ENCODE assay signal across 13 cellular contexts in genomic region chr20:49985617-49986016, GRCh38. TPM values are rescaled to one million over a fixed set of nuclear protein-coding genes. Genes with fewer than 3 reads are reported as not detected.
DNase-seq lines count a peak whose midpoint lies in the region; FAIRE-seq and TF ChIP-seq lines count a peak whose summit lies in the region.
"Had no signal": no experiment of that assay in that cellular context is flagged by ENCODE, and none has a peak within 500 bp of the region (broad histone marks: within the 10 kb centered on the region; RNA-seq: fewer than 3 reads in every experiment).

No MANE protein-coding gene starts in this region.

- no peak overlapping the region for H2AFZ ChIP-seq in trophoblast cell (ENCODE audit: insufficient read depth, low read length, poor library complexity)

- H3K9me3 ChIP-seq in NT2/D1 (ENCODE audit: insufficient read depth, low read length): no peaks in the 10 kb centered on the region
- H3K9me3 ChIP-seq in trophoblast cell (ENCODE audit: insufficient read depth, low read depth, low read length): no peaks in the 10 kb centered on the region

- BruUV-seq in Calu3 (replicated peaks; lab: Mats Ljungman, UMichigan): no TSS peak

- peaks cover 24% of the 10 kb centered on the region for H3K36me3 Mint-ChIP-seq in Calu3 (ENCODE audit: insufficient read depth, unreplicated experiment)
- H3K36me3 Mint-ChIP-seq: naive thymus-derived CD4-positive, alpha-beta T cell had no signal

- peak overlapping the region; percentile 1 for H3K14ac ChIP-seq in trophoblast cell (ENCODE audit: low read length)

- H3K79me2 ChIP-seq in trophoblast cell (ENCODE audit: control insufficient read depth, insufficient read depth, low read length, poor library complexity): peaks cover 36% of the 10 kb centered on the region

- H2BK5ac ChIP-seq in trophoblast cell (ENCODE audit: low read depth, low read length, poor library complexity): peak overlapping the region; percentile 2

- H2BK120ac ChIP-seq in trophoblast cell (ENCODE audit: insufficient read depth, low read length, poor library complexity): no peak overlapping the region

- H3K4me2 ChIP-seq in trophoblast cell (ENCODE audit: low read length): peak overlapping the region; percentile 68

- H3K27ac ChIP-seq in trophoblast cell (ENCODE audit: low read depth, low read length): peak overlapping the region; percentile 66

- H4K8ac ChIP-seq in trophoblast cell (ENCODE audit: low read depth, low read length): peak overlapping the region; percentile 6

- no peak overlapping the region for H4K12ac ChIP-seq in trophoblast cell (ENCODE audit: low read depth, low read length)

- H3K27me3 ChIP-seq in NT2/D1 (ENCODE audit: insufficient read depth, insufficient read length) (peaks cover 18% of the 10 kb centered on the region), trophoblast cell (ENCODE audit: insufficient read depth, low read length) (no peaks in the 10 kb centered on the region)

- H3K9ac ChIP-seq in NT2/D1 (ENCODE audit: insufficient read length, low read depth) (peak overlapping the region; percentile 64), trophoblast cell (ENCODE audit: low read length) (peak overlapping the region; percentile 2)

- H3K23ac ChIP-seq in trophoblast cell (ENCODE audit: low read length): no peak overlapping the region

- TF ChIP-seq POLR2A in GM12892 (IDR thresholded peaks at IDR 0.05; ENCODE audit: low read depth, low read length): no peak

- H3K79me1 ChIP-seq in trophoblast cell (ENCODE audit: low read length): peaks cover 46% of the 10 kb centered on the region

- H2AK5ac ChIP-seq in trophoblast cell (ENCODE audit: low read length): no peak overlapping the region

- DNase-seq in AG10803 (ENCODE audit: low read depth) (no peak), NT2/D1 (ENCODE audit: low read depth, low spot score) (no peak), fibroblast of pulmonary artery (ENCODE audit: low read depth) (no peak), trophoblast cell (no peak), DMS 273 treated with DMSO at 0.1 percent for 48 hours (lab: John Stamatoyannopoulos, UW) (no peak), C1 segment of cervical spinal cord (lab: John Stamatoyannopoulos, UW) (no peak), Calu3 (no peak), GM12892 (ENCODE audit: insufficient read length) (no peak)
- DNase-seq: activated CD4-positive, alpha-beta T cell treated with anti-CD3 and anti-CD28 coated beads for 48 hours; naive thymus-derived CD4-positive, alpha-beta T cell; NCI-H1694 treated with DMSO at 0.1 percent for 48 hours; T-helper 1 cell had no signal

- H3K18ac ChIP-seq in trophoblast cell (ENCODE audit: low read length): no peak overlapping the region

- no peak overlapping the region for H2BK12ac ChIP-seq in trophoblast cell (ENCODE audit: low read length)

- no peak for FAIRE-seq in GM12892 (lab: Jason Lieb, UNC)

- H3K27ac Mint-ChIP-seq in Calu3 (ENCODE audit: unreplicated experiment): no peak overlapping the region
- H3K27ac Mint-ChIP-seq: naive thymus-derived CD4-positive, alpha-beta T cell had no signal

- no peaks in the 10 kb centered on the region for H3K9me3 Mint-ChIP-seq in Calu3 (ENCODE audit: low read depth, unreplicated experiment)
- H3K9me3 Mint-ChIP-seq: central memory CD8-positive, alpha-beta T cell; naive thymus-derived CD4-positive, alpha-beta T cell had no signal

- no CpG with 5 or more reads among the region's 13 CpGs for WGBS in trophoblast cell (ENCODE audit: extremely low coverage, insufficient coverage, insufficient read length)

- H3K4me3 Mint-ChIP-seq in Calu3 (ENCODE audit: low read depth, unreplicated experiment): no peak overlapping the region
- H3K4me3 Mint-ChIP-seq: central memory CD8-positive, alpha-beta T cell; naive thymus-derived CD4-positive, alpha-beta T cell had no signal

- peaks cover 31% of the 10 kb centered on the region for H3K27me3 Mint-ChIP-seq in Calu3 (ENCODE audit: unreplicated experiment)

- H3K36me3 ChIP-seq in NT2/D1 (ENCODE audit: insufficient read depth, insufficient read length, low read length) (peaks cover 54% of the 10 kb centered on the region), trophoblast cell (ENCODE audit: control insufficient read depth in 1 of 2, insufficient read depth in 2 of 2, low read length in 2 of 2) (peaks cover 45 to 47% of the 10 kb centered on the region in 2 experiments)

- H3K4me3 ChIP-seq in AG10803 (ENCODE audit: low read length): peak overlapping the region; percentile 97
- H3K4me3 ChIP-seq in NT2/D1 (ENCODE audit: insufficient read length, low read depth): no peak overlapping the region
- H3K4me3 ChIP-seq in fibroblast of pulmonary artery (replicated peaks; ENCODE audit: low read depth, low read length): peak overlapping the region; percentile 99
- H3K4me3 ChIP-seq in trophoblast cell (ENCODE audit: low read depth, low read length): peak overlapping the region; percentile 66

- peaks cover 60% of the 10 kb centered on the region for H3K4me1 ChIP-seq in NT2/D1 (ENCODE audit: insufficient read depth, insufficient read length)
- H3K4me1 ChIP-seq in trophoblast cell (ENCODE audit: control insufficient read depth in 1 of 2, insufficient read depth in 2 of 2, low read length in 2 of 2): peaks cover 53 to 57% of the 10 kb centered on the region in 2 experiments

- peak overlapping the region; percentile 11 for H4K91ac ChIP-seq in trophoblast cell (ENCODE audit: low read depth, low read length)

- CTCF ChIA-PET in Calu3 (lab: Charles Lee): interaction anchor here (0.5 kb wide), 1 partner anchor 147 kb away, joined by 3 read pairs; no protein-coding TSS in a partner anchor

- H3K4ac ChIP-seq in trophoblast cell (ENCODE audit: low read depth, low read length): peak overlapping the region; percentile 63

- intact Hi-C loops in Calu3 (cut with micrococcal nuclease; ENCODE audit: unreplicated experiment): no loop called here

- H3K4me1 Mint-ChIP-seq in Calu3 (ENCODE audit: low read depth, unreplicated experiment): peaks cover 16% of the 10 kb centered on the region

- no peak for TF ChIP-seq CTCF in AG10803 (conservative IDR thresholded peaks at IDR 0.05; ENCODE audit: low read length)
- TF ChIP-seq CTCF in fibroblast of pulmonary artery (IDR thresholded peaks at IDR 0.05; ENCODE audit: low read length, missing control alignments): no peak
- no peak for TF ChIP-seq CTCF in Calu3 (IDR thresholded peaks at IDR 0.05; ENCODE audit: unreplicated experiment)

RNA-seq across cellular contexts. Expression of gene SNAI1, which starts 2.8 kb away (rescaled TPM):
- 74.2 and 76.9 TPM in 2 replicates for polyA plus RNA-seq in trophoblast cell (2013)
- total RNA-seq in Calu3 (2022): 0.81 and 0.90 TPM in 2 replicates
- polyA plus RNA-seq in GM12892 (2012; ENCODE audit: missing spikeins): 0.36 TPM

RNA-seq across cellular contexts. Expression of gene RNF114, which starts 49.4 kb away (rescaled TPM):
- polyA plus RNA-seq in trophoblast cell (2013): 56.6 and 56.7 TPM in 2 replicates
- 72.3 and 93.9 TPM in 2 replicates for total RNA-seq in Calu3 (2022)
- polyA plus RNA-seq in GM12892 (2012; ENCODE audit: missing spikeins): 50.3 TPM
